1 cellular context compared by ENCODE assay signal in the genomic region with DNA sequence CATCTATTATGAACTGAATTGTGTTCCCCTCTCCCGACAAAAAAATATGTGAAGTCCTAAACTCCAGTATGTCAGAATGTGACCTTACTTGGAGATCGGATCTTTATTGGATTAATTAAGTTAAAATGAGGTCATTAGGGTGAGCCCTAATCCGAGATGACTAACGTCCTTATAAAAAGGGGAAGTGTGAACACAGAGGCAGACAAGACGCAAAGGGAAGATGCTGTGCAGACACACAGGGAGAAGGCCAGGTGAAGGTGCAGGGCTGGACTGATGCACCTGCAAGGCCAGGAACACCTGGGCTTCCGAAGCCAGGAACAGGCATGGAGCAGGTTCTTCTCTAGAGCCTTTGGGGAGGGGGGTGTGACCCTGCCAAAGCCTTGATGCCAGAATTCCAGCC.
A peak's percentile ranks its signal among the peaks of the same experiment; 100 is the strongest.
TF ChIP-seq lines count a peak whose summit lies in the region.

No MANE protein-coding gene starts in this region.

TF ChIP-seq in GM12878, 131 proteins besides CTCF, POLR2A, EP300 and RAD21 (continued from another document and continues in another):
- peak; percentile 51 for TF ChIP-seq NR2F1 (conservative IDR thresholded peaks at IDR 0.05)
- TF ChIP-seq MYC (IDR thresholded peaks at IDR 0.05; ENCODE audit: insufficient read depth, insufficient read length, insufficient replicate concordance, low read length, severe bottlenecking), result no peak
- TF ChIP-seq CBX3 (IDR thresholded peaks at IDR 0.05; ENCODE audit: borderline replicate concordance, low read depth), result no peak
- no peak for TF ChIP-seq RELA (IDR thresholded peaks at IDR 0.05; ENCODE audit: borderline replicate concordance, partially characterized antibody)
- no peak for TF ChIP-seq POLR2AphosphoS5 (IDR thresholded peaks at IDR 0.05; ENCODE audit: low read length)
- TF ChIP-seq SIN3A (IDR thresholded peaks at IDR 0.05; ENCODE audit: low read depth, low read length), result no peak
- no peak for TF ChIP-seq TCF3 (IDR thresholded peaks at IDR 0.05; ENCODE audit: borderline replicate concordance, insufficient read depth, low read depth, low read length)
- TF ChIP-seq HDGF (IDR thresholded peaks at IDR 0.05), result no peak
- no peak for TF ChIP-seq SMAD5 (IDR thresholded peaks at IDR 0.05; ENCODE audit: low read depth)
- TF ChIP-seq SUZ12 (IDR thresholded peaks at IDR 0.05; ENCODE audit: unreplicated experiment), result no peak
- TF ChIP-seq CEBPB (IDR thresholded peaks at IDR 0.05; ENCODE audit: borderline replicate concordance in 1 of 2, low read depth in 2 of 2, low read length in 2 of 2), result no peak
- TF ChIP-seq, protein P1, sequence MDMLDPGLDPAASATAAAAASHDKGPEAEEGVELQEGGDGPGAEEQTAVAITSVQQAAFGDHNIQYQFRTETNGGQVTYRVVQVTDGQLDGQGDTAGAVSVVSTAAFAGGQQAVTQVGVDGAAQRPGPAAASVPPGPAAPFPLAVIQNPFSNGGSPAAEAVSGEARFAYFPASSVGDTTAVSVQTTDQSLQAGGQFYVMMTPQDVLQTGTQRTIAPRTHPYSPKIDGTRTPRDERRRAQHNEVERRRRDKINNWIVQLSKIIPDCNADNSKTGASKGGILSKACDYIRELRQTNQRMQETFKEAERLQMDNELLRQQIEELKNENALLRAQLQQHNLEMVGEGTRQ (IDR thresholded peaks at IDR 0.05; ENCODE audit: borderline replicate concordance, low read depth, low read length), result no peak
- TF ChIP-seq ZNF274 (IDR thresholded peaks at IDR 0.05; ENCODE audit: insufficient read depth, insufficient read length), result no peak
- TF ChIP-seq, protein P2, sequence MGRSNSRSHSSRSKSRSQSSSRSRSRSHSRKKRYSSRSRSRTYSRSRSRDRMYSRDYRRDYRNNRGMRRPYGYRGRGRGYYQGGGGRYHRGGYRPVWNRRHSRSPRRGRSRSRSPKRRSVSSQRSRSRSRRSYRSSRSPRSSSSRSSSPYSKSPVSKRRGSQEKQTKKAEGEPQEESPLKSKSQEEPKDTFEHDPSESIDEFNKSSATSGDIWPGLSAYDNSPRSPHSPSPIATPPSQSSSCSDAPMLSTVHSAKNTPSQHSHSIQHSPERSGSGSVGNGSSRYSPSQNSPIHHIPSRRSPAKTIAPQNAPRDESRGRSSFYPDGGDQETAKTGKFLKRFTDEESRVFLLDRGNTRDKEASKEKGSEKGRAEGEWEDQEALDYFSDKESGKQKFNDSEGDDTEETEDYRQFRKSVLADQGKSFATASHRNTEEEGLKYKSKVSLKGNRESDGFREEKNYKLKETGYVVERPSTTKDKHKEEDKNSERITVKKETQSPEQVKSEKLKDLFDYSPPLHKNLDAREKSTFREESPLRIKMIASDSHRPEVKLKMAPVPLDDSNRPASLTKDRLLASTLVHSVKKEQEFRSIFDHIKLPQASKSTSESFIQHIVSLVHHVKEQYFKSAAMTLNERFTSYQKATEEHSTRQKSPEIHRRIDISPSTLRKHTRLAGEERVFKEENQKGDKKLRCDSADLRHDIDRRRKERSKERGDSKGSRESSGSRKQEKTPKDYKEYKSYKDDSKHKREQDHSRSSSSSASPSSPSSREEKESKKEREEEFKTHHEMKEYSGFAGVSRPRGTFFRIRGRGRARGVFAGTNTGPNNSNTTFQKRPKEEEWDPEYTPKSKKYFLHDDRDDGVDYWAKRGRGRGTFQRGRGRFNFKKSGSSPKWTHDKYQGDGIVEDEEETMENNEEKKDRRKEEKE (IDR thresholded peaks at IDR 0.05), result no peak
- TF ChIP-seq SMC3 (IDR thresholded peaks at IDR 0.05; ENCODE audit: borderline replicate concordance, low read length), result no peak
- no peak for TF ChIP-seq ETV6 (conservative IDR thresholded peaks at IDR 0.05 in 1 of 2, IDR thresholded peaks at IDR 0.05 in 1 of 2; ENCODE audit: borderline replicate concordance in 1 of 2, low read depth in 1 of 2)
- no peak for TF ChIP-seq POU2F2 (IDR thresholded peaks at IDR 0.05; ENCODE audit: borderline replicate concordance, low read depth, low read length)
- no peak for TF ChIP-seq MEF2A (IDR thresholded peaks at IDR 0.05; ENCODE audit: insufficient read depth, low read depth, low read length)
- no peak for TF ChIP-seq FOS (IDR thresholded peaks at IDR 0.05; ENCODE audit: borderline replicate concordance, extremely low read depth, insufficient read length)
- TF ChIP-seq, protein P3, sequence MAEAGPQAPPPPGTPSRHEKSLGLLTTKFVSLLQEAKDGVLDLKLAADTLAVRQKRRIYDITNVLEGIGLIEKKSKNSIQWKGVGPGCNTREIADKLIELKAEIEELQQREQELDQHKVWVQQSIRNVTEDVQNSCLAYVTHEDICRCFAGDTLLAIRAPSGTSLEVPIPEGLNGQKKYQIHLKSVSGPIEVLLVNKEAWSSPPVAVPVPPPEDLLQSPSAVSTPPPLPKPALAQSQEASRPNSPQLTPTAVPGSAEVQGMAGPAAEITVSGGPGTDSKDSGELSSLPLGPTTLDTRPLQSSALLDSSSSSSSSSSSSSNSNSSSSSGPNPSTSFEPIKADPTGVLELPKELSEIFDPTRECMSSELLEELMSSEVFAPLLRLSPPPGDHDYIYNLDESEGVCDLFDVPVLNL (IDR thresholded peaks at IDR 0.05; ENCODE audit: low read depth, low read length), result no peak
- TF ChIP-seq HDAC2 (IDR thresholded peaks at IDR 0.05), result no peak
- TF ChIP-seq SMAD1 (IDR thresholded peaks at IDR 0.05; ENCODE audit: low read depth, partially characterized antibody), result no peak
- TF ChIP-seq ZNF622 (IDR thresholded peaks at IDR 0.05), result no peak
- TF ChIP-seq, protein P4, sequence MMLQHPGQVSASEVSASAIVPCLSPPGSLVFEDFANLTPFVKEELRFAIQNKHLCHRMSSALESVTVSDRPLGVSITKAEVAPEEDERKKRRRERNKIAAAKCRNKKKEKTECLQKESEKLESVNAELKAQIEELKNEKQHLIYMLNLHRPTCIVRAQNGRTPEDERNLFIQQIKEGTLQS (IDR thresholded peaks at IDR 0.05; ENCODE audit: borderline replicate concordance, extremely low read depth, low read depth, low read length), result no peak
- TF ChIP-seq, protein P5, sequence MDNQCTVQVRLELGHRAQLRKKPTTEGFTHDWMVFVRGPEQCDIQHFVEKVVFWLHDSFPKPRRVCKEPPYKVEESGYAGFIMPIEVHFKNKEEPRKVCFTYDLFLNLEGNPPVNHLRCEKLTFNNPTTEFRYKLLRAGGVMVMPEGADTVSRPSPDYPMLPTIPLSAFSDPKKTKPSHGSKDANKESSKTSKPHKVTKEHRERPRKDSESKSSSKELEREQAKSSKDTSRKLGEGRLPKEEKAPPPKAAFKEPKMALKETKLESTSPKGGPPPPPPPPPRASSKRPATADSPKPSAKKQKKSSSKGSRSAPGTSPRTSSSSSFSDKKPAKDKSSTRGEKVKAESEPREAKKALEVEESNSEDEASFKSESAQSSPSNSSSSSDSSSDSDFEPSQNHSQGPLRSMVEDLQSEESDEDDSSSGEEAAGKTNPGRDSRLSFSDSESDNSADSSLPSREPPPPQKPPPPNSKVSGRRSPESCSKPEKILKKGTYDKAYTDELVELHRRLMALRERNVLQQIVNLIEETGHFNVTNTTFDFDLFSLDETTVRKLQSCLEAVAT (IDR thresholded peaks at IDR 0.05), result no peak
- TF ChIP-seq RUNX3 (IDR thresholded peaks at IDR 0.05; ENCODE audit: low read length), result no peak
- TF ChIP-seq IKZF2 (IDR thresholded peaks at IDR 0.05), result peak; percentile 53 to 54; a peak in 2 of 4 replicates
- no peak for TF ChIP-seq CHD2 (IDR thresholded peaks at IDR 0.05; ENCODE audit: borderline replicate concordance, low read depth, low read length)
- TF ChIP-seq NFXL1 (IDR thresholded peaks at IDR 0.05; ENCODE audit: borderline replicate concordance), result no peak
- TF ChIP-seq, protein P6, sequence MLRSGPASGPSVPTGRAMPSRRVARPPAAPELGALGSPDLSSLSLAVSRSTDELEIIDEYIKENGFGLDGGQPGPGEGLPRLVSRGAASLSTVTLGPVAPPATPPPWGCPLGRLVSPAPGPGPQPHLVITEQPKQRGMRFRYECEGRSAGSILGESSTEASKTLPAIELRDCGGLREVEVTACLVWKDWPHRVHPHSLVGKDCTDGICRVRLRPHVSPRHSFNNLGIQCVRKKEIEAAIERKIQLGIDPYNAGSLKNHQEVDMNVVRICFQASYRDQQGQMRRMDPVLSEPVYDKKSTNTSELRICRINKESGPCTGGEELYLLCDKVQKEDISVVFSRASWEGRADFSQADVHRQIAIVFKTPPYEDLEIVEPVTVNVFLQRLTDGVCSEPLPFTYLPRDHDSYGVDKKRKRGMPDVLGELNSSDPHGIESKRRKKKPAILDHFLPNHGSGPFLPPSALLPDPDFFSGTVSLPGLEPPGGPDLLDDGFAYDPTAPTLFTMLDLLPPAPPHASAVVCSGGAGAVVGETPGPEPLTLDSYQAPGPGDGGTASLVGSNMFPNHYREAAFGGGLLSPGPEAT (IDR thresholded peaks at IDR 0.05; ENCODE audit: low read depth), result no peak
- TF ChIP-seq JUNB (IDR thresholded peaks at IDR 0.05), result no peak
- TF ChIP-seq RAD51 (IDR thresholded peaks at IDR 0.05), result no peak
- TF ChIP-seq BACH1 (IDR thresholded peaks at IDR 0.05; ENCODE audit: borderline replicate concordance), result 0 out of 2 replicates have a peak, but pooled peaks have one; percentile 15
- no peak for TF ChIP-seq MTA3 (IDR thresholded peaks at IDR 0.05; ENCODE audit: borderline replicate concordance, low read length)
- no peak for TF ChIP-seq ZNF384 (IDR thresholded peaks at IDR 0.05; ENCODE audit: borderline replicate concordance, low read depth, low read length)
- no peak for TF ChIP-seq NRF1 (conservative IDR thresholded peaks at IDR 0.05; ENCODE audit: low read depth, low read length)
- no peak for TF ChIP-seq LARP7 (IDR thresholded peaks at IDR 0.05)
- no peak for TF ChIP-seq PML (IDR thresholded peaks at IDR 0.05; ENCODE audit: low read length)
- no peak for TF ChIP-seq CREB1 (IDR thresholded peaks at IDR 0.05; ENCODE audit: low read depth)
- TF ChIP-seq POLR2AphosphoS2 (IDR thresholded peaks at IDR 0.05; ENCODE audit: low read depth, low read length), result no peak
- TF ChIP-seq TCF7 (IDR thresholded peaks at IDR 0.05; ENCODE audit: borderline replicate concordance), result no peak
- no peak for TF ChIP-seq GABPA (IDR thresholded peaks at IDR 0.05; ENCODE audit: low read depth)
- TF ChIP-seq, protein P7, sequence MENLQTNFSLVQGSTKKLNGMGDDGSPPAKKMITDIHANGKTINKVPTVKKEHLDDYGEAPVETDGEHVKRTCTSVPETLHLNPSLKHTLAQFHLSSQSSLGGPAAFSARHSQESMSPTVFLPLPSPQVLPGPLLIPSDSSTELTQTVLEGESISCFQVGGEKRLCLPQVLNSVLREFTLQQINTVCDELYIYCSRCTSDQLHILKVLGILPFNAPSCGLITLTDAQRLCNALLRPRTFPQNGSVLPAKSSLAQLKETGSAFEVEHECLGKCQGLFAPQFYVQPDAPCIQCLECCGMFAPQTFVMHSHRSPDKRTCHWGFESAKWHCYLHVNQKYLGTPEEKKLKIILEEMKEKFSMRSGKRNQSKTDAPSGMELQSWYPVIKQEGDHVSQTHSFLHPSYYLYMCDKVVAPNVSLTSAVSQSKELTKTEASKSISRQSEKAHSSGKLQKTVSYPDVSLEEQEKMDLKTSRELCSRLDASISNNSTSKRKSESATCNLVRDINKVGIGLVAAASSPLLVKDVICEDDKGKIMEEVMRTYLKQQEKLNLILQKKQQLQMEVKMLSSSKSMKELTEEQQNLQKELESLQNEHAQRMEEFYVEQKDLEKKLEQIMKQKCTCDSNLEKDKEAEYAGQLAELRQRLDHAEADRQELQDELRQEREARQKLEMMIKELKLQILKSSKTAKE (IDR thresholded peaks at IDR 0.05; ENCODE audit: low read depth, poor library complexity, severe bottlenecking), result peak; percentile 31
- no peak for TF ChIP-seq SMARCA5 (IDR thresholded peaks at IDR 0.05)
- TF ChIP-seq RB1 (IDR thresholded peaks at IDR 0.05; ENCODE audit: borderline replicate concordance), result no peak
- TF ChIP-seq FOXM1 (IDR thresholded peaks at IDR 0.05; ENCODE audit: low read depth, low read length), result no peak
- no peak for TF ChIP-seq ASH2L (IDR thresholded peaks at IDR 0.05; ENCODE audit: borderline replicate concordance, low read depth)
- TF ChIP-seq BMI1 (IDR thresholded peaks at IDR 0.05; ENCODE audit: borderline replicate concordance), result no peak
- TF ChIP-seq, protein P8, sequence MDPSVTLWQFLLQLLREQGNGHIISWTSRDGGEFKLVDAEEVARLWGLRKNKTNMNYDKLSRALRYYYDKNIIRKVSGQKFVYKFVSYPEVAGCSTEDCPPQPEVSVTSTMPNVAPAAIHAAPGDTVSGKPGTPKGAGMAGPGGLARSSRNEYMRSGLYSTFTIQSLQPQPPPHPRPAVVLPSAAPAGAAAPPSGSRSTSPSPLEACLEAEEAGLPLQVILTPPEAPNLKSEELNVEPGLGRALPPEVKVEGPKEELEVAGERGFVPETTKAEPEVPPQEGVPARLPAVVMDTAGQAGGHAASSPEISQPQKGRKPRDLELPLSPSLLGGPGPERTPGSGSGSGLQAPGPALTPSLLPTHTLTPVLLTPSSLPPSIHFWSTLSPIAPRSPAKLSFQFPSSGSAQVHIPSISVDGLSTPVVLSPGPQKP (IDR thresholded peaks at IDR 0.05; ENCODE audit: low read depth, low read length), result no peak
- TF ChIP-seq CBX5 (IDR thresholded peaks at IDR 0.05; ENCODE audit: low read depth), result no peak
- TF ChIP-seq NBN (IDR thresholded peaks at IDR 0.05), result 0 out of 2 replicates have a peak, but pooled peaks have one; percentile 20
- TF ChIP-seq STAT3 (IDR thresholded peaks at IDR 0.05; ENCODE audit: low read depth, low read length), result no peak
- TF ChIP-seq RFX5 (IDR thresholded peaks at IDR 0.05; ENCODE audit: low read depth, low read length), result no peak
- no peak for TF ChIP-seq HCFC1 (IDR thresholded peaks at IDR 0.05; ENCODE audit: low read length)
- peak; percentile 82 for TF ChIP-seq MTA2 (IDR thresholded peaks at IDR 0.05; ENCODE audit: low read depth)
- no peak for TF ChIP-seq PAX5 (IDR thresholded peaks at IDR 0.05; ENCODE audit: borderline replicate concordance, low read depth, low read length)
- no peak for TF ChIP-seq IRF4 (IDR thresholded peaks at IDR 0.05; ENCODE audit: low read depth, low read length)
- TF ChIP-seq ZSCAN29 (IDR thresholded peaks at IDR 0.05), result no peak
- TF ChIP-seq EZH2 (IDR thresholded peaks at IDR 0.05; ENCODE audit: borderline replicate concordance, control insufficient read depth, low read depth, low read length), result no peak
- TF ChIP-seq TARDBP (IDR thresholded peaks at IDR 0.05; ENCODE audit: borderline replicate concordance), result no peak
